Comparison of ENCODE assay signal across 10 cellular contexts in the genomic region with DNA sequence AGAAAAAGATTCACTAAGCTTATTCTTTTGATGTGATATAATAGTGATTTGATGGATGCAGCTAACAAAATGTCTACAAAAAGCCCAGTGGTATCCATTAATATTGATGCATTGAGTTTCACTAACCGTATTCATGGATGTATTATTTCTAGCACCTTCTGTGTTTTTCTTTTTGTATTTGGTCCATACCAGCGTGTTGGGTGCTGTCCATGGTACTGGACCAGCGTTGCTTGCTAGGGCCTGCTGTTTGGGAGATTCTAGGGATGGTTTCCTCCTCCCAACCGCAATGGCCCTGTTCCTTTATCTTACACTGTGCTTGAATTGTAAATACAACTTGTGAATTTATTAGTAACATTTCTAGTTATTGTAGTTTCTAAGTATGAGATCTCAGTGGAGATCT. TPM values are rescaled to one million over a fixed set of nuclear protein-coding genes. Genes with fewer than 3 reads are reported as not detected.
DNase-seq lines count a peak whose midpoint lies in the region; ATAC-seq, FAIRE-seq and TF ChIP-seq lines count a peak whose summit lies in the region.
"Had no signal": no experiment of that assay in that cellular context is flagged by ENCODE, and none has a peak within 500 bp of the region (broad histone marks: within the 10 kb centered on the region; RNA-seq: fewer than 3 reads in every experiment).

No MANE protein-coding gene starts in this region.

- no peaks in the 10 kb centered on the region for H3K9me3 Mint-ChIP-seq in activated CD8-positive, alpha-beta T cell treated with anti-CD3 and anti-CD28 coated beads, Interleukin-2, amount 10 ng/mL, durations not matched to agents 7 days and 5 days (ENCODE audit: insufficient read depth)

- H3K27ac ChIP-seq in keratinocyte (ENCODE audit: control insufficient read depth, insufficient read depth, low read length) (no peak overlapping the region), uterus (no peak overlapping the region)
- H3K27ac ChIP-seq: psoas muscle had no signal

- FAIRE-seq in keratinocyte (lab: Jason Lieb, UNC): peak; percentile 72

- no peak overlapping the region for H3K4me2 ChIP-seq in keratinocyte (ENCODE audit: control insufficient read depth, extremely low read depth, insufficient read depth, low read depth, low read length)

- H3K27ac Mint-ChIP-seq in activated CD8-positive, alpha-beta T cell treated with anti-CD3 and anti-CD28 coated beads, Interleukin-2, amount 10 ng/mL, durations not matched to agents 7 days and 5 days: no peak overlapping the region

- POLR2A ChIA-PET in activated CD8-positive, alpha-beta T cell treated with anti-CD3 and anti-CD28 coated beads, Interleukin-2, amount 10 ng/mL, durations not matched to agents 7 days and 5 days (lab: Charles Lee): no interaction called here

- H3K36me3 ChIP-seq in keratinocyte (ENCODE audit: control insufficient read depth in 2 of 2, extremely low read depth in 1 of 2, insufficient read depth in 2 of 2, low read length in 2 of 2) (peaks cover 0 to 1% of the 10 kb centered on the region in 2 experiments), uterus (no peaks in the 10 kb centered on the region)

- H4K20me1 ChIP-seq in keratinocyte (ENCODE audit: control insufficient read depth, extremely low read depth, insufficient read depth, low read length): no peaks in the 10 kb centered on the region

- no peaks in the 10 kb centered on the region for H3K4me1 Mint-ChIP-seq in activated CD8-positive, alpha-beta T cell treated with anti-CD3 and anti-CD28 coated beads, Interleukin-2, amount 10 ng/mL, durations not matched to agents 7 days and 5 days (ENCODE audit: low read depth)

- H3K27me3 ChIP-seq in keratinocyte (ENCODE audit: control insufficient read depth, extremely low read depth, insufficient read depth, low read length): no peaks in the 10 kb centered on the region
- no peaks in the 10 kb centered on the region for H3K27me3 ChIP-seq in uterus

- H3K4me1 ChIP-seq in keratinocyte (ENCODE audit: control insufficient read depth, extremely low read depth, insufficient read depth, low read length): peaks cover 20% of the 10 kb centered on the region
- H3K4me1 ChIP-seq in uterus: no peaks in the 10 kb centered on the region
- H3K4me1 ChIP-seq: psoas muscle had no signal

- ATAC-seq in activated CD8-positive, alpha-beta T cell treated with anti-CD3 and anti-CD28 coated beads, Interleukin-2, amount 10 ng/mL, durations not matched to agents 7 days and 5 days: no peak
- no peak for ATAC-seq in HG02678 (IDR thresholded peaks at IDR 0.05; ENCODE audit: unreplicated experiment)
- ATAC-seq: psoas muscle had no signal

- CTCF ChIA-PET in activated CD8-positive, alpha-beta T cell treated with anti-CD3 and anti-CD28 coated beads, Interleukin-2, amount 10 ng/mL, durations not matched to agents 7 days and 5 days (lab: Charles Lee): no interaction called here

- no peaks in the 10 kb centered on the region for H3K9me1 ChIP-seq in keratinocyte (ENCODE audit: control insufficient read depth, extremely low read depth, insufficient read depth, low read length)

- no peak for TF ChIP-seq CTCF in keratinocyte (optimal IDR thresholded peaks at IDR 0.05 in 1 of 3, IDR thresholded peaks at IDR 0.05 in 1 of 3, conservative IDR thresholded peaks at IDR 0.05 in 1 of 3; ENCODE audit: extremely low read depth in 1 of 3, insufficient read depth in 2 of 3, low read length in 3 of 3)
- no peak for TF ChIP-seq CTCF in uterus (IDR thresholded peaks at IDR 0.05)

- H3K27me3 Mint-ChIP-seq in activated CD8-positive, alpha-beta T cell treated with anti-CD3 and anti-CD28 coated beads, Interleukin-2, amount 10 ng/mL, durations not matched to agents 7 days and 5 days (ENCODE audit: low read depth): no peaks in the 10 kb centered on the region

- no peaks in the 10 kb centered on the region for H3K36me3 Mint-ChIP-seq in activated CD8-positive, alpha-beta T cell treated with anti-CD3 and anti-CD28 coated beads, Interleukin-2, amount 10 ng/mL, durations not matched to agents 7 days and 5 days (ENCODE audit: low read depth)

- no peak overlapping the region for H3K4me3 ChIP-seq in keratinocyte (ENCODE audit: control insufficient read depth in 2 of 3, extremely low read depth in 1 of 3, insufficient read depth in 2 of 3, low read depth in 1 of 3, low read length in 3 of 3)
- H3K4me3 ChIP-seq in uterus: no peak overlapping the region
- H3K4me3 ChIP-seq: psoas muscle had no signal

- no peak overlapping the region for H3K9ac ChIP-seq in keratinocyte (ENCODE audit: control insufficient read depth, extremely low read depth, insufficient read depth, low read length)

- intact Hi-C loops in uterus (cut with DNase I; ENCODE audit: low total_unique reads): no loop called here

- no peaks in the 10 kb centered on the region for H3K79me2 ChIP-seq in keratinocyte (ENCODE audit: control insufficient read depth, insufficient read depth, low read length)

- no peak overlapping the region for H2AFZ ChIP-seq in keratinocyte (ENCODE audit: control insufficient read depth, low read length)

- H3K9me3 ChIP-seq in keratinocyte (ENCODE audit: control insufficient read depth, low read depth, low read length): no peaks in the 10 kb centered on the region
- no peaks in the 10 kb centered on the region for H3K9me3 ChIP-seq in uterus
- H3K9me3 ChIP-seq: psoas muscle had no signal

- TF ChIP-seq POLR2A in uterus (IDR thresholded peaks at IDR 0.05): no peak

- dilution Hi-C loops in keratinocyte (cut with MboI; ENCODE audit: extremely low pct_ligation_motif_present, low sequenced_read_pairs): no loop called here

- DNase-seq in stimulated activated CD4-positive, alpha-beta T cell treated with anti-CD3 and anti-CD28 coated beads, Interleukin-1b, Interleukin-23, amount 100 ng/mL, for 48 hours: peak; percentile 1
- no peak for DNase-seq in stimulated activated CD4-positive, alpha-beta T cell treated with anti-CD3 and anti-CD28 coated beads, Interleukin-12 subunit alpha, Interleukin-12 subunit beta, amount 100 ng/mL, for 4 hours
- DNase-seq in activated CD8-positive, alpha-beta T cell treated with anti-CD3 and anti-CD28 coated beads, Interleukin-2, amount 10 ng/mL, durations not matched to agents 7 days and 5 days: peak; percentile 46
- DNase-seq in keratinocyte (ENCODE audit: low read depth, low spot score): no peak
- peak; percentile 14 to 15 for DNase-seq in uterus
- DNase-seq in middle frontal gyrus (ENCODE audit: extremely low spot score, low spot score): no peak
- no peak for DNase-seq in NCI-H2081 treated with DMSO at 0.1 percent for 48 hours (lab: John Stamatoyannopoulos, UW)
- DNase-seq: DMS79 had no signal

- no peak overlapping the region for H3K4me3 Mint-ChIP-seq in activated CD8-positive, alpha-beta T cell treated with anti-CD3 and anti-CD28 coated beads, Interleukin-2, amount 10 ng/mL, durations not matched to agents 7 days and 5 days

RNA-seq across cellular contexts. Expression of a gene that starts 31.7 kb away (rescaled TPM):
- total RNA-seq in activated CD8-positive, alpha-beta T cell treated with anti-CD3 and anti-CD28 coated beads, Interleukin-2, amount 10 ng/mL, durations not matched to agents 7 days and 5 days: not detected
- polyA plus RNA-seq in keratinocyte: 11.2 to 18.1 TPM (median 16.7 TPM) in 3 replicates
- 0.64 TPM for polyA plus RNA-seq in keratinocyte (2011; ENCODE audit: low read depth)
- 6.4 and 10.1 TPM in 2 replicates for polyA plus RNA-seq in keratinocyte (2011; cell fraction: cytosol; rRNA removed)
- 21.3 and 23.1 TPM in 2 replicates for polyA plus RNA-seq in keratinocyte (2011; cell fraction: nucleus; rRNA removed)
- polyA plus RNA-seq in keratinocyte (2012; ENCODE audit: low replicate concordance): 0.65 and 9.7 TPM in 2 replicates
- 15.9 to 33.5 TPM (median 23.5 TPM) in 3 replicates for polyA minus RNA-seq in keratinocyte
- 6.1 TPM for polyA minus RNA-seq in keratinocyte (2011; cell fraction: cytosol; rRNA and poly(A)+ RNA removed)
- 27.8 and 35.7 TPM in 2 replicates for polyA minus RNA-seq in keratinocyte (2011; cell fraction: nucleus; rRNA and poly(A)+ RNA removed)
- 10 to 100 TPM in 1 of 4 donors, 1 to 10 TPM in 1, under 1 TPM in 1, not detected in 1; under 0.01 to 18.5 (median 1.4) TPM for total RNA-seq in uterus

Comparison
In these comparisons a context has a peak if more than half of its experiments do, and no peak if none do; other contexts are left out.
1. DNase-seq: peak in stimulated activated CD4-positive, alpha-beta T cell treated with anti-CD3 and anti-CD28 coated beads, Interleukin-1b, Interleukin-23, amount 100 ng/mL, for 48 hours (single experiment), activated CD8-positive, alpha-beta T cell treated with anti-CD3 and anti-CD28 coated beads, Interleukin-2, amount 10 ng/mL, durations not matched to agents 7 days and 5 days (single experiment) and uterus (2 of 2); none in stimulated activated CD4-positive, alpha-beta T cell treated with anti-CD3 and anti-CD28 coated beads, Interleukin-12 subunit alpha, Interleukin-12 subunit beta, amount 100 ng/mL, for 4 hours (single experiment), keratinocyte (single experiment), middle frontal gyrus (single experiment) and NCI-H2081 treated with DMSO at 0.1 percent for 48 hours (single experiment).